In the genomic region with DNA sequence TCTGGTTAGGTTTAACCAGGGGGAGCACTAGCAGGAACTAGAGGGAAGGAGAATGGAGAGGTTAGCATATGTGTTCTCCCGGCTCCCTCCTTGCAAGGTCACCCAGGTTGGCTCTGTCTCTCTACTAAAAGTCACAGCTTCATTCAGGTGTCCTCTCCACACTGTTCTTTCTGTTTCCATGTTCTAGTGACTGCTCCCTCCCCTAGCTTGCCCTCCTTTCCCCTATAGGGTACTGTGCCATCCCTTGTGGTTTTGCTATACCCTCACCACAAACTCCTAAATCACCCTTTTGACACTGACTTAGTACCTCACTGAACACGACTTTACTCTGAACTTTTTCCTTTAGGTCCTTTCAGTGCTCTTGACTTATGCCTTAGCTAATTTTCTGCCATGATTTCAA, we compare ENCODE assay signal across 28 cellular contexts.
DNase-seq lines count a peak whose midpoint lies in the region; ATAC-seq and TF ChIP-seq lines count a peak whose summit lies in the region.
"Had no signal": no experiment of that assay in that cellular context is flagged by ENCODE, and none has a peak within 500 bp of the region (broad histone marks: within the 10 kb centered on the region; RNA-seq: fewer than 3 reads in every experiment).

No MANE protein-coding gene starts in this region.

- H3K23ac ChIP-seq in neuronal stem cell (ENCODE audit: low read depth, low read length, poor library complexity): no peak overlapping the region

- H2BK5ac ChIP-seq in neuronal stem cell (ENCODE audit: low read length): no peak overlapping the region

- in situ Hi-C loops in GM13976 (cut with MboI; ENCODE audit: low sequenced_read_pairs, unreplicated experiment): no loop called here

- no peak for DNase-seq in neuronal stem cell (ENCODE audit: low spot score)
- DNase-seq in GM13976 (ENCODE audit: low spot score): no peak
- no peak for DNase-seq in GOT3 (lab: John Stamatoyannopoulos, UW)
- no peak for DNase-seq in right atrium auricular region (ENCODE audit: low spot score)
- no peak for DNase-seq in MG63
- DNase-seq: activated CD4-positive, alpha-beta T cell treated with anti-CD3 and anti-CD28 coated beads for 48 hours; central memory CD4-positive, alpha-beta T cell; dermis blood vessel endothelial cell; DND-41; H7; hypothalamus; left ventricle myocardium superior; midbrain; naive thymus-derived CD8-positive, alpha-beta T cell; NCI-H1048; NCI-H187; NCI-H2171 treated with DMSO at 0.1 percent for 48 hours; NCI-H526; T-helper 17 cell had no signal

- no peak overlapping the region for H4K91ac ChIP-seq in neuronal stem cell (ENCODE audit: low read depth, low read length, poor library complexity)

- H3K14ac ChIP-seq in neuronal stem cell (ENCODE audit: low read length): peak overlapping the region; percentile 1

- no peaks in the 10 kb centered on the region for H3K79me1 ChIP-seq in neuronal stem cell (ENCODE audit: low read depth, low read length)

- no peak overlapping the region for H4K8ac ChIP-seq in neuronal stem cell (ENCODE audit: low read depth, low read length)

- H3K4ac ChIP-seq in neuronal stem cell (ENCODE audit: low read length): no peak overlapping the region

- no peak for TF ChIP-seq CTCF in GM13976 (IDR thresholded peaks at IDR 0.05; ENCODE audit: borderline replicate concordance, control extremely low read depth, extremely low read depth, insufficient read depth, missing control alignments)
- TF ChIP-seq CTCF in right atrium auricular region (IDR thresholded peaks at IDR 0.05): no peak

- WGBS in neuronal stem cell (ENCODE audit: extremely low coverage in 2 of 2, insufficient read length in 2 of 2, insufficient replicate concordance in 1 of 2), 2 donors: no CpG with 5 or more reads among the region's 2 CpGs

- no peak overlapping the region for H3K27ac ChIP-seq in neuronal stem cell (replicated peaks; ENCODE audit: low read length)
- H3K27ac ChIP-seq in right atrium auricular region: no peak overlapping the region
- H3K27ac ChIP-seq: BLaER1, gastroesophageal sphincter, KMS-11, SJSA1, skin epidermis, vagina had no signal

- H3K9ac ChIP-seq in neuronal stem cell (ENCODE audit: low read depth, low read length, poor library complexity): no peak overlapping the region
- H3K9ac ChIP-seq: BLaER1, KMS-11 had no signal

- H3K27me3 ChIP-seq in neuronal stem cell (ENCODE audit: control insufficient read depth in 3 of 3, insufficient read depth in 3 of 3, low read depth in 1 of 3, low read length in 3 of 3) (no peaks in the 10 kb centered on the region), right atrium auricular region (no peaks in the 10 kb centered on the region), MG63 (no peaks in the 10 kb centered on the region)
- H3K27me3 ChIP-seq: BLaER1, gastroesophageal sphincter, SJSA1, vagina had no signal

- H3K18ac ChIP-seq in neuronal stem cell (ENCODE audit: low read length): no peak overlapping the region

- no peak overlapping the region for H2AK5ac ChIP-seq in neuronal stem cell (ENCODE audit: low read depth, low read length)

- H3K4me1 ChIP-seq in neuronal stem cell (ENCODE audit: control insufficient read depth in 2 of 2, insufficient read depth in 1 of 2, low read depth in 1 of 2, low read length in 2 of 2): peaks cover 0 to 2% of the 10 kb centered on the region in 2 donors
- no peaks in the 10 kb centered on the region for H3K4me1 ChIP-seq in right atrium auricular region
- H3K4me1 ChIP-seq: gastroesophageal sphincter, SJSA1, vagina had no signal

- H3K4me3 ChIP-seq in neuronal stem cell (ENCODE audit: low read length in 2 of 2) (no peak overlapping the region), right atrium auricular region (no peak overlapping the region), MG63 (no peak overlapping the region)
- H3K4me3 ChIP-seq: BLaER1, gastroesophageal sphincter, SJSA1, skin epidermis, vagina had no signal

- H3K36me3 ChIP-seq in neuronal stem cell (replicated peaks in 1 of 2; ENCODE audit: control insufficient read depth in 2 of 2, insufficient read depth in 2 of 2, low read length in 2 of 2) (no peaks in the 10 kb centered on the region), right atrium auricular region (no peaks in the 10 kb centered on the region), MG63 (no peaks in the 10 kb centered on the region)
- H3K36me3 ChIP-seq: BLaER1, gastroesophageal sphincter, SJSA1, vagina had no signal

- no peak overlapping the region for H2BK15ac ChIP-seq in neuronal stem cell (ENCODE audit: low read length)

- ATAC-seq in GM18511 (IDR thresholded peaks at IDR 0.05; ENCODE audit: unreplicated experiment): peak; percentile 42
- ATAC-seq in GM21526 (IDR thresholded peaks at IDR 0.05; ENCODE audit: low FRiP score, unreplicated experiment): peak; percentile 35
- peak; percentile 3 for ATAC-seq in HG03469 (IDR thresholded peaks at IDR 0.05; ENCODE audit: unreplicated experiment)
- ATAC-seq: gastroesophageal sphincter; naive thymus-derived CD8-positive, alpha-beta T cell; T-helper 17 cell had no signal

- no peak overlapping the region for H2AFZ ChIP-seq in neuronal stem cell (ENCODE audit: low read length)

- H3K4me2 ChIP-seq in neuronal stem cell (ENCODE audit: insufficient read depth, low read length, poor library complexity, severe bottlenecking): no peak overlapping the region
- H3K4me2 ChIP-seq: BLaER1, KMS-11 had no signal

- no peaks in the 10 kb centered on the region for H3K9me3 ChIP-seq in neuronal stem cell (replicated peaks in 1 of 2; ENCODE audit: control insufficient read depth in 2 of 2, insufficient read depth in 1 of 2, low read depth in 1 of 2, low read length in 2 of 2)
- H3K9me3 ChIP-seq in right atrium auricular region: no peaks in the 10 kb centered on the region
- H3K9me3 ChIP-seq in MG63: no peaks in the 10 kb centered on the region
- H3K9me3 ChIP-seq: BLaER1, gastroesophageal sphincter, SJSA1, vagina had no signal

- H2BK12ac ChIP-seq in neuronal stem cell (ENCODE audit: low read length): no peak overlapping the region

- no peak overlapping the region for H2BK120ac ChIP-seq in neuronal stem cell (ENCODE audit: low read depth, low read length)
